1 cellular context compared by ENCODE assay signal in genomic region chr6:21259660-21260059, GRCh38.
TF ChIP-seq lines count a peak whose summit lies in the region.

No MANE protein-coding gene starts in this region.

TF ChIP-seq in GM23338, 12 proteins besides CTCF, POLR2A, EP300 and RAD21 (continued from another document):
- TF ChIP-seq ETS1 (IDR thresholded peaks at IDR 0.05) (no peak), REST (IDR thresholded peaks at IDR 0.05; ENCODE audit: unreplicated experiment) (no peak)
